Comparison of ENCODE assay signal across 21 cellular contexts in the genomic region with DNA sequence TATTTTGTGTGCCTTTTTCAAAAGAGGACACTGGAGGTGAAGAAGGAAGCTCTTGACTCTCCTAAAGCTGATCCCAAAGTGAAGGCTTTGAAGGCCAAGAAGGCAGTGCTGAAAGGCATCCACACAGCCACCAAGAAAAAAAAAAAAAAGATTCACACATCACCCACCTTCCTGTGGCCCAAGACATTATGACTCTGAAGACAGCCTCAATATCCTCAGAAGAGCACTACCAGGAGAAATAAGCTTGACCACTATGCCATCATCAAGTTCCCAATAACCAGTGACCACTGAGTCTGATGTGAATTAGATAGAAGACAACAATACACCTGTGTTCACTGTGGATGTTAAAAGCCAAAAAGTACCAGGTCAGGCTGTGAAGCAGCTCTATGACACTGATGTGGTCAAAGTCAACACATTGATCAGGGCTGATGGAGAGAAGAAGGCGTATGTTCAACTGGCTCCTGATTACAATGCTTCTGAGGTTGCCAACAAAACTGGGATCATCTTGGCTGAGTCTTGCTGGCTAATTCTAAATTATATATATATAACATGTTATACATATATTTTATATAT.
"Had no signal": no experiment of that assay in that cellular context is flagged by ENCODE, and none has a peak within 500 bp of the region (broad histone marks: within the 10 kb centered on the region; RNA-seq: fewer than 3 reads in every experiment).

No MANE protein-coding gene starts in this region.

- H3K9me3 ChIP-seq: colonic mucosa had no signal

- ATAC-seq: effector memory CD8-positive, alpha-beta T cell; esophagus mucosa; left lung; naive thymus-derived CD4-positive, alpha-beta T cell; sciatic nerve; stimulated activated effector memory CD8-positive, alpha-beta T cell treated with anti-CD3 and anti-CD28 coated beads, Interleukin-12 subunit alpha, Interleukin-12 subunit beta, amount 100 ng/mL, for 72 hours had no signal

- FAIRE-seq: endothelial cell of umbilical vein had no signal

- H3K36me3 ChIP-seq: breast epithelium, colonic mucosa, thoracic aorta had no signal

- H3K4me3 ChIP-seq: breast epithelium, colonic mucosa, dorsolateral prefrontal cortex, left lung, lung, thoracic aorta, vagina had no signal

- H3K27me3 ChIP-seq: breast epithelium, colonic mucosa, dorsolateral prefrontal cortex, left lung, vagina had no signal

- DNase-seq: activated gamma-delta T cell; activated T-cell treated with anti-CD3 and anti-CD28 coated beads for 4 hours; colonic mucosa; dorsolateral prefrontal cortex; effector memory CD8-positive, alpha-beta T cell; foreskin melanocyte; kidney; left lung; naive thymus-derived CD4-positive, alpha-beta T cell; occipital lobe; posterior cingulate gyrus; small intestine; stimulated activated CD4-positive, alpha-beta T cell treated with anti-CD3 and anti-CD28 coated beads, Interleukin-2, amount 100 ng/mL, for 24 hours had no signal

- H3K4me1 ChIP-seq: breast epithelium, colonic mucosa, left lung, vagina had no signal

- H3K27ac ChIP-seq: breast epithelium, colonic mucosa, left lung, thoracic aorta, vagina had no signal
